Comparison of ENCODE assay signal across 8 cellular contexts in genomic region chr4:38062088-38062893, GRCh38.
DNase-seq lines count a peak whose midpoint lies in the region; ATAC-seq, FAIRE-seq and TF ChIP-seq lines count a peak whose summit lies in the region.

No MANE protein-coding gene starts in this region.

- CTCF ChIA-PET in RWPE1 (lab: Yijun Ruan, JAX): interaction anchor here (0.6 to 0.8 kb wide), 14 partner anchors 14 to 1171 kb away, joined by 3 to 5 read pairs (median 4); no protein-coding TSS in a partner anchor

- ATAC-seq in omental fat pad (ENCODE audit: low FRiP score): peak; percentile 42
- no peak for ATAC-seq in GM21367 (IDR thresholded peaks at IDR 0.05; ENCODE audit: unreplicated experiment)

- DNase-seq in GM12865 (ENCODE audit: low read depth) (peak; percentile 79), HTR-8/SVneo (ENCODE audit: insufficient read length, low spot score) (peak; percentile 67), RWPE1 (ENCODE audit: low spot score) (peak; percentile 74), foreskin fibroblast (peak; percentile 62 to 90), omental fat pad (ENCODE audit: low spot score) (peak; percentile 60), superior temporal gyrus (ENCODE audit: extremely low spot score) (peak; percentile 94)
- peak; percentile 50 for DNase-seq in activated T-helper 9 cell treated with anti-CD3 and anti-CD28 coated beads, Interleukin-2, amount 50 U/mL, for 16 hours (ENCODE audit: low read depth)

- H3K4me3 ChIP-seq in GM12865 (ENCODE audit: low read depth, low read length): no peak overlapping the region
- H3K4me3 ChIP-seq in foreskin fibroblast (ENCODE audit: low read depth in 1 of 2, low read length in 2 of 2): peak overlapping the region; percentile 13 to 54

- peak; percentile 78 for TF ChIP-seq CTCF in GM12865 (IDR thresholded peaks at IDR 0.05; ENCODE audit: insufficient read depth, low read depth, low read length, missing control alignments)
- TF ChIP-seq CTCF in RWPE1 (conservative IDR thresholded peaks at IDR 0.05; ENCODE audit: low read depth): peak; percentile 85
- TF ChIP-seq CTCF in foreskin fibroblast (IDR thresholded peaks at IDR 0.05; ENCODE audit: low read depth, low read length): peak; percentile 63
- TF ChIP-seq CTCF in omental fat pad (IDR thresholded peaks at IDR 0.05): peak in 1 of 3 donors; percentile 46

- H3K27ac ChIP-seq in RWPE1: peak overlapping the region; percentile 41

- POLR2A ChIA-PET in RWPE1 (lab: Yijun Ruan, JAX; ENCODE audit: low non-redundant PET): no interaction called here

- no peak for FAIRE-seq in HTR-8/SVneo (lab: Jason Lieb, UNC)
